ENCODE assay signal across 1 cellular context in the genomic region with DNA sequence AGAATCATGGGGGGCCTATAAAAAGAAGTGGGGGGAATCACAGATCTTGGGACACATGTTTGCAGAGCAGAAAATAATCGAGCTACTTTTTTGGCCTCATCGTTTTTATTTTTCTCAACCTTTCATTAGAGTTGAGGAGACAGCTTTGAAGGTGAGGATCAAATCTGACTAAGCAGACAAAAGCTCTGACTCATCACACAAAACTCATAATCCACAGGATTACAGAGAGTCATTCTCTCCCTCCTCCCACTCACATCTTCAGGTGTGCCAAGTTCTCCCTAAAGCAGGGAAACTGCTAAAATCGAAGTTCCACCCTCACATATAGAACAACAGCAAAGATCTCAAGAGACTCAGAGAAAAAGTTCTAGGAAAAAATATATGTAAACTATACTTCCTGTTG.
TF ChIP-seq lines count a peak whose summit lies in the region.

No MANE protein-coding gene starts in this region.

TF ChIP-seq in WTC11, 78 proteins besides CTCF, POLR2A, EP300 and RAD21 (continued from another document):
- TF ChIP-seq, protein P1, sequence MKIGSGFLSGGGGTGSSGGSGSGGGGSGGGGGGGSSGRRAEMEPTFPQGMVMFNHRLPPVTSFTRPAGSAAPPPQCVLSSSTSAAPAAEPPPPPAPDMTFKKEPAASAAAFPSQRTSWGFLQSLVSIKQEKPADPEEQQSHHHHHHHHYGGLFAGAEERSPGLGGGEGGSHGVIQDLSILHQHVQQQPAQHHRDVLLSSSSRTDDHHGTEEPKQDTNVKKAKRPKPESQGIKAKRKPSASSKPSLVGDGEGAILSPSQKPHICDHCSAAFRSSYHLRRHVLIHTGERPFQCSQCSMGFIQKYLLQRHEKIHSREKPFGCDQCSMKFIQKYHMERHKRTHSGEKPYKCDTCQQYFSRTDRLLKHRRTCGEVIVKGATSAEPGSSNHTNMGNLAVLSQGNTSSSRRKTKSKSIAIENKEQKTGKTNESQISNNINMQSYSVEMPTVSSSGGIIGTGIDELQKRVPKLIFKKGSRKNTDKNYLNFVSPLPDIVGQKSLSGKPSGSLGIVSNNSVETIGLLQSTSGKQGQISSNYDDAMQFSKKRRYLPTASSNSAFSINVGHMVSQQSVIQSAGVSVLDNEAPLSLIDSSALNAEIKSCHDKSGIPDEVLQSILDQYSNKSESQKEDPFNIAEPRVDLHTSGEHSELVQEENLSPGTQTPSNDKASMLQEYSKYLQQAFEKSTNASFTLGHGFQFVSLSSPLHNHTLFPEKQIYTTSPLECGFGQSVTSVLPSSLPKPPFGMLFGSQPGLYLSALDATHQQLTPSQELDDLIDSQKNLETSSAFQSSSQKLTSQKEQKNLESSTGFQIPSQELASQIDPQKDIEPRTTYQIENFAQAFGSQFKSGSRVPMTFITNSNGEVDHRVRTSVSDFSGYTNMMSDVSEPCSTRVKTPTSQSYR (CRISPR knock-in tag; IDR thresholded peaks at IDR 0.05), result no peak
- TF ChIP-seq, protein P2, sequence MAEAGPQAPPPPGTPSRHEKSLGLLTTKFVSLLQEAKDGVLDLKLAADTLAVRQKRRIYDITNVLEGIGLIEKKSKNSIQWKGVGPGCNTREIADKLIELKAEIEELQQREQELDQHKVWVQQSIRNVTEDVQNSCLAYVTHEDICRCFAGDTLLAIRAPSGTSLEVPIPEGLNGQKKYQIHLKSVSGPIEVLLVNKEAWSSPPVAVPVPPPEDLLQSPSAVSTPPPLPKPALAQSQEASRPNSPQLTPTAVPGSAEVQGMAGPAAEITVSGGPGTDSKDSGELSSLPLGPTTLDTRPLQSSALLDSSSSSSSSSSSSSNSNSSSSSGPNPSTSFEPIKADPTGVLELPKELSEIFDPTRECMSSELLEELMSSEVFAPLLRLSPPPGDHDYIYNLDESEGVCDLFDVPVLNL (CRISPR knock-in tag; IDR thresholded peaks at IDR 0.05; ENCODE audit: borderline replicate concordance, low read depth), result no peak
- TF ChIP-seq GABPB1 (CRISPR knock-in tag; IDR thresholded peaks at IDR 0.05) (no peak), ATF1 (CRISPR knock-in tag; IDR thresholded peaks at IDR 0.05) (no peak)
- TF ChIP-seq, protein P3, sequence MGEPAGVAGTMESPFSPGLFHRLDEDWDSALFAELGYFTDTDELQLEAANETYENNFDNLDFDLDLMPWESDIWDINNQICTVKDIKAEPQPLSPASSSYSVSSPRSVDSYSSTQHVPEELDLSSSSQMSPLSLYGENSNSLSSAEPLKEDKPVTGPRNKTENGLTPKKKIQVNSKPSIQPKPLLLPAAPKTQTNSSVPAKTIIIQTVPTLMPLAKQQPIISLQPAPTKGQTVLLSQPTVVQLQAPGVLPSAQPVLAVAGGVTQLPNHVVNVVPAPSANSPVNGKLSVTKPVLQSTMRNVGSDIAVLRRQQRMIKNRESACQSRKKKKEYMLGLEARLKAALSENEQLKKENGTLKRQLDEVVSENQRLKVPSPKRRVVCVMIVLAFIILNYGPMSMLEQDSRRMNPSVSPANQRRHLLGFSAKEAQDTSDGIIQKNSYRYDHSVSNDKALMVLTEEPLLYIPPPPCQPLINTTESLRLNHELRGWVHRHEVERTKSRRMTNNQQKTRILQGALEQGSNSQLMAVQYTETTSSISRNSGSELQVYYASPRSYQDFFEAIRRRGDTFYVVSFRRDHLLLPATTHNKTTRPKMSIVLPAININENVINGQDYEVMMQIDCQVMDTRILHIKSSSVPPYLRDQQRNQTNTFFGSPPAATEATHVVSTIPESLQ (CRISPR knock-in tag; IDR thresholded peaks at IDR 0.05), result no peak
- TF ChIP-seq, protein P4, sequence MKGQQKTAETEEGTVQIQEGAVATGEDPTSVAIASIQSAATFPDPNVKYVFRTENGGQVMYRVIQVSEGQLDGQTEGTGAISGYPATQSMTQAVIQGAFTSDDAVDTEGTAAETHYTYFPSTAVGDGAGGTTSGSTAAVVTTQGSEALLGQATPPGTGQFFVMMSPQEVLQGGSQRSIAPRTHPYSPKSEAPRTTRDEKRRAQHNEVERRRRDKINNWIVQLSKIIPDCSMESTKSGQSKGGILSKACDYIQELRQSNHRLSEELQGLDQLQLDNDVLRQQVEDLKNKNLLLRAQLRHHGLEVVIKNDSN (CRISPR knock-in tag; IDR thresholded peaks at IDR 0.05), result no peak
- TF ChIP-seq, protein P5, sequence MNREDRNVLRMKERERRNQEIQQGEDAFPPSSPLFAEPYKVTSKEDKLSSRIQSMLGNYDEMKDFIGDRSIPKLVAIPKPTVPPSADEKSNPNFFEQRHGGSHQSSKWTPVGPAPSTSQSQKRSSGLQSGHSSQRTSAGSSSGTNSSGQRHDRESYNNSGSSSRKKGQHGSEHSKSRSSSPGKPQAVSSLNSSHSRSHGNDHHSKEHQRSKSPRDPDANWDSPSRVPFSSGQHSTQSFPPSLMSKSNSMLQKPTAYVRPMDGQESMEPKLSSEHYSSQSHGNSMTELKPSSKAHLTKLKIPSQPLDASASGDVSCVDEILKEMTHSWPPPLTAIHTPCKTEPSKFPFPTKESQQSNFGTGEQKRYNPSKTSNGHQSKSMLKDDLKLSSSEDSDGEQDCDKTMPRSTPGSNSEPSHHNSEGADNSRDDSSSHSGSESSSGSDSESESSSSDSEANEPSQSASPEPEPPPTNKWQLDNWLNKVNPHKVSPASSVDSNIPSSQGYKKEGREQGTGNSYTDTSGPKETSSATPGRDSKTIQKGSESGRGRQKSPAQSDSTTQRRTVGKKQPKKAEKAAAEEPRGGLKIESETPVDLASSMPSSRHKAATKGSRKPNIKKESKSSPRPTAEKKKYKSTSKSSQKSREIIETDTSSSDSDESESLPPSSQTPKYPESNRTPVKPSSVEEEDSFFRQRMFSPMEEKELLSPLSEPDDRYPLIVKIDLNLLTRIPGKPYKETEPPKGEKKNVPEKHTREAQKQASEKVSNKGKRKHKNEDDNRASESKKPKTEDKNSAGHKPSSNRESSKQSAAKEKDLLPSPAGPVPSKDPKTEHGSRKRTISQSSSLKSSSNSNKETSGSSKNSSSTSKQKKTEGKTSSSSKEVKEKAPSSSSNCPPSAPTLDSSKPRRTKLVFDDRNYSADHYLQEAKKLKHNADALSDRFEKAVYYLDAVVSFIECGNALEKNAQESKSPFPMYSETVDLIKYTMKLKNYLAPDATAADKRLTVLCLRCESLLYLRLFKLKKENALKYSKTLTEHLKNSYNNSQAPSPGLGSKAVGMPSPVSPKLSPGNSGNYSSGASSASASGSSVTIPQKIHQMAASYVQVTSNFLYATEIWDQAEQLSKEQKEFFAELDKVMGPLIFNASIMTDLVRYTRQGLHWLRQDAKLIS (CRISPR knock-in tag; IDR thresholded peaks at IDR 0.05; ENCODE audit: borderline replicate concordance), result no peak
TF ChIP-seq in WTC11: peak in this region for 0.
